Comparison of ENCODE assay signal across 8 cellular contexts in the genomic region with DNA sequence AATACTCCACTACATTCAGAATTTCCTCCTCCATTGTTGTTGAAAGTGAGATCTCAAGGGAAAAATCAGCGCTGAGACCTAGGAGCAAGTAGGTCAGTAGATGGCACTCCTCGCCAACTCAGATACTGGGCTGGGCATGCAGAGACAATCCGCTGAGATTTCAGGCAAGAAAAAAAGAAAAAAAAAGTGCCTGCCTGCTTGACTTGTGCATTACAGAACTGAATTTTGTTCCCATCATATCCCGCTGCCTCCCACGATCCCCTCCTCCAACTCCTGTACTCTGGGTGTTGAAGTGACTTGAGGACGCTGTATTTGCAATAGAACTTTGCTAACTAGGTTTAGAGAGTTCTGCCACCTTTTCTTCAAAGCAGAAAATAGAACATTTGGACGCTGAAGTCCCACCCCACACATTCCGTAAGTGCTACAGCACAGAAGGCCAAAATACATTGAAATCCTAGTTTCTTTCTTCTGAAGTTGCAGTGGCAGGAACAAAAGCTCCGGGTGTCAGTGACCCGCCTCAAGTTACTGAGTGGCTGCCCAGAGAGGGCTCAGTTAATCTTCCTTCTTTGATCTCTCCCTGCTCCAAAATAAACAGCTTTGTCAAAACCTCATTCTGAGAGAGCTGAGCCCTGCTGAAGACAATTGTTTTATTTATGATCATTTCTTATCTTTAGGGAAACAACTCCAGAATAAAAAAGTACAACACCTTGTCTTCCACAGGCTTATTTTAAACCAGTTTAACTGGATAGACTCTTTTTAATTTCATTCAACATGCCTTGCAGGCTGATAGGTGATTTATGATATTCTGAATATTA.
DNase-seq lines count a peak whose midpoint lies in the region; ATAC-seq and TF ChIP-seq lines count a peak whose summit lies in the region.

No MANE protein-coding gene starts in this region.

- H3K9me3 Mint-ChIP-seq in Calu3 (ENCODE audit: low read depth, unreplicated experiment): no peaks in the 10 kb centered on the region
- no peaks in the 10 kb centered on the region for H3K9me3 Mint-ChIP-seq in chondrocyte (ENCODE audit: low read depth)

- BruUV-seq in Calu3 (replicated peaks; lab: Mats Ljungman, UMichigan): no TSS peak

- no peaks in the 10 kb centered on the region for H3K36me3 ChIP-seq in kidney epithelial cell (ENCODE audit: control insufficient read depth, insufficient read depth, low read length)

- H3K27ac Mint-ChIP-seq in Calu3 (ENCODE audit: unreplicated experiment): peak overlapping the region; percentile 81
- peak overlapping the region; percentile 94 for H3K27ac Mint-ChIP-seq in chondrocyte (ENCODE audit: unreplicated experiment)

- H3K27me3 Mint-ChIP-seq in Calu3 (ENCODE audit: unreplicated experiment) (no peaks in the 10 kb centered on the region), chondrocyte (ENCODE audit: low read depth) (no peaks in the 10 kb centered on the region)

- intact Hi-C loops in Calu3 (cut with micrococcal nuclease; ENCODE audit: unreplicated experiment): loop anchor here (1.0 to 10.0 kb wide), 6 partner anchors 196 to 756 kb away; a partner anchor contains a TSS

- H3K27me3 ChIP-seq in kidney epithelial cell (ENCODE audit: control insufficient read depth, insufficient read depth, low read length): no peaks in the 10 kb centered on the region

- CTCF ChIA-PET in Calu3 (lab: Charles Lee): interaction anchor here (0.6 to 2.2 kb wide), 3 partner anchors 192 to 267 kb away, joined by 4 to 7 read pairs (median 6); a partner anchor contains a TSS

- H3K4me1 Mint-ChIP-seq in Calu3 (ENCODE audit: low read depth, unreplicated experiment) (peaks cover 23% of the 10 kb centered on the region), chondrocyte (ENCODE audit: low read depth) (peaks cover 58% of the 10 kb centered on the region)

- DNase-seq in Calu3 (peak; percentile 56), NCI-H128 (lab: John Stamatoyannopoulos, UW; ENCODE audit: unreplicated experiment) (peak; percentile 55), UCSD-AML1 (lab: John Stamatoyannopoulos, UW; ENCODE audit: unreplicated experiment) (peak; percentile 51), chondrocyte (ENCODE audit: low spot score) (no peak), kidney epithelial cell (ENCODE audit: low read depth) (peak; percentile 44)
- peak; percentile 10 to 32 (median 18) for DNase-seq in stimulated activated CD4-positive, alpha-beta T cell treated with anti-CD3 and anti-CD28 coated beads, Interleukin-1b, Interleukin-23, amount 100 ng/mL, for 24 hours (ENCODE audit: low read depth in 4 of 4, low spot score in 1 of 4)

- H3K4me3 Mint-ChIP-seq in Calu3 (ENCODE audit: low read depth, unreplicated experiment): peak overlapping the region; percentile 49
- peak overlapping the region; percentile 65 for H3K4me3 Mint-ChIP-seq in chondrocyte (ENCODE audit: unreplicated experiment)

- ATAC-seq in GM21619 (IDR thresholded peaks at IDR 0.05; ENCODE audit: unreplicated experiment) (peak; percentile 40), HG02588 (IDR thresholded peaks at IDR 0.05; ENCODE audit: unreplicated experiment) (no peak)

- peak; percentile 24 for TF ChIP-seq CTCF in Calu3 (IDR thresholded peaks at IDR 0.05; ENCODE audit: unreplicated experiment)
- TF ChIP-seq CTCF in chondrocyte (IDR thresholded peaks at IDR 0.05): peak; percentile 87
- peak; percentile 83 for TF ChIP-seq CTCF in kidney epithelial cell (IDR thresholded peaks at IDR 0.05; ENCODE audit: insufficient read depth, low read length, poor library complexity, severe bottlenecking)

- H3K36me3 Mint-ChIP-seq in Calu3 (ENCODE audit: insufficient read depth, unreplicated experiment): peaks cover 9% of the 10 kb centered on the region
- no peaks in the 10 kb centered on the region for H3K36me3 Mint-ChIP-seq in chondrocyte (ENCODE audit: low read depth)

- no peak overlapping the region for H3K4me3 ChIP-seq in kidney epithelial cell (ENCODE audit: low read depth, low read length)

Comparison
In these comparisons a context has a peak if more than half of its experiments do, and no peak if none do; other contexts are left out.
1. CTCF ChIP-seq: peak in every context shown above with its lines; median percentile 87 in chondrocyte; 83 in kidney epithelial cell; 24 in Calu3.